Comparison of ENCODE assay signal across 8 cellular contexts in the genomic region with DNA sequence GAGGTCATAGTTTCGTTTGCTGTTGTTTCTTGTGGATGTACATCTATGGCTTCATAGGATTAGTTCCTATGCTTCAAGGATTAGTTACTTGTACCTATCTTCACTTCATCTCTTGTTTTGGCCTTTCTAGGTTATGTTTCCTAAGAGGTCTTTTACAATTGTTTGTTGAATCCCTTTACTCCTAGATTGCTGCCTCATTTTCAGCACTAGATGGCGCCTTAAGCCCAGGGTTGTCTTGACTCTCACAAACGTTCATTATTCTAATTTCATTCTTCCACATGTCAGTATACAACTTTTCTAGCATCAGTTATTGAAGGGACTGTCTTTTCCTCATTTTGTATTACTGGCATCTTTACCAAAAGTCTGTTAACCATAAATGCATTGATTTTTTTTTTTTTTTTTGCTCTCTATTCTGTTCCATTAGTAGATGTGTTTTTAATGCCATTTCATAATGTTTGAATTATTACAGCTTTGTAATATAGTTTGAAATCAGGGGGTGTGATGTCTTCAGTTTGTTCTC. TPM values are rescaled to one million over a fixed set of nuclear protein-coding genes. Genes with fewer than 3 reads are reported as not detected.
DNase-seq lines count a peak whose midpoint lies in the region; ATAC-seq and TF ChIP-seq lines count a peak whose summit lies in the region.

No MANE protein-coding gene starts in this region.

- DNase-seq in DMS 273 (lab: John Stamatoyannopoulos, UW; ENCODE audit: unreplicated experiment) (peak; percentile 76), IMR-90 (peak; percentile 66), OCI-M1 (lab: John Stamatoyannopoulos, UW) (peak; percentile 75), iPS DF 4.7 (ENCODE audit: extremely low read depth, low spot score) (peak; percentile 28)
- DNase-seq in activated T-helper 1 cell treated with anti-CD3 and anti-CD28 coated beads, Interleukin-2, amount 50 U/mL, for 16 hours (ENCODE audit: low read depth in 1 of 2, low spot score in 1 of 2): peak; percentile 6 to 11
- peak; percentile 5 to 37 for DNase-seq in stimulated activated CD4-positive, alpha-beta T cell treated with anti-CD3 and anti-CD28 coated beads, Interleukin-4, amount 100 ng/mL, for 48 hours (ENCODE audit: low read depth in 2 of 2)

- no peaks in the 10 kb centered on the region for H4K20me1 ChIP-seq in IMR-90 (ENCODE audit: insufficient read depth, low read length)

- intact Hi-C loops in IMR-90 (cut with micrococcal nuclease): loop anchor here (1.0 to 5.0 kb wide), 2 partner anchors 201 to 431 kb away; a partner anchor contains a TSS

- H3K9me1 ChIP-seq in IMR-90 (ENCODE audit: insufficient read depth, low read length): no peaks in the 10 kb centered on the region

- H2BK15ac ChIP-seq in IMR-90 (ENCODE audit: low read depth, low read length): no peak overlapping the region

- H2AK9ac ChIP-seq in IMR-90 (replicated peaks; ENCODE audit: low read depth, low read length, poor library complexity): no peak overlapping the region

- H3K27me3 ChIP-seq in IMR-90 (ENCODE audit: control insufficient read depth, insufficient read depth, low read length) (no peaks in the 10 kb centered on the region), gastroesophageal sphincter (no peaks in the 10 kb centered on the region)

- H3K36me3 ChIP-seq in IMR-90 (ENCODE audit: control insufficient read depth, insufficient read depth, low read length): no peaks in the 10 kb centered on the region
- H3K36me3 ChIP-seq in gastroesophageal sphincter: no peaks in the 10 kb centered on the region

- H3K18ac ChIP-seq in IMR-90 (ENCODE audit: low read depth, low read length): no peak overlapping the region

- H2AFZ ChIP-seq in IMR-90 (replicated peaks; ENCODE audit: low read length, poor library complexity): no peak overlapping the region

- no peaks in the 10 kb centered on the region for H3K79me1 ChIP-seq in IMR-90 (ENCODE audit: low read depth in 1 of 2, low read length in 2 of 2)

- no peak overlapping the region for H3K14ac ChIP-seq in IMR-90 (replicated peaks; ENCODE audit: low read depth, low read length)

- dilution Hi-C loops in IMR-90 (cut with HindIII; ENCODE audit: low sequenced_read_pairs, unreplicated experiment): no loop called here

- H4K5ac ChIP-seq in IMR-90 (ENCODE audit: low read depth, low read length): no peak overlapping the region

- H2BK20ac ChIP-seq in IMR-90 (ENCODE audit: low read depth, low read length): no peak overlapping the region

- H2BK120ac ChIP-seq in IMR-90 (ENCODE audit: low read depth, low read length): no peak overlapping the region

- H3K4me1 ChIP-seq in IMR-90 (ENCODE audit: control insufficient read depth, insufficient read depth, low read length) (no peaks in the 10 kb centered on the region), gastroesophageal sphincter (no peaks in the 10 kb centered on the region)

- CTCF ChIA-PET in IMR-90 (lab: Yijun Ruan, JAX): interaction anchor here (0.6 to 1.4 kb wide), 8 partner anchors 10 to 451 kb away, joined by 3 to 9 read pairs (median 4); no protein-coding TSS in a partner anchor

- peak; percentile 97 for TF ChIP-seq RAD21 in IMR-90 (IDR thresholded peaks at IDR 0.05; ENCODE audit: low read length)

- no peak overlapping the region for H3K27ac ChIP-seq in IMR-90 (ENCODE audit: insufficient read depth, low read length)
- H3K27ac ChIP-seq in gastroesophageal sphincter: no peak overlapping the region

- peaks cover 4% of the 10 kb centered on the region for H3K9me3 ChIP-seq in IMR-90 (ENCODE audit: control insufficient read depth, insufficient read depth, low read length)
- no peaks in the 10 kb centered on the region for H3K9me3 ChIP-seq in gastroesophageal sphincter

- TF ChIP-seq POLR2A in IMR-90 (IDR thresholded peaks at IDR 0.05; ENCODE audit: low read depth, low read length) (peak; percentile 56; the same call in 1 of the 2 replicates), gastroesophageal sphincter (IDR thresholded peaks at IDR 0.05) (no peak)

- no peak overlapping the region for H3K4me3 ChIP-seq in IMR-90 (ENCODE audit: insufficient read depth, low read depth, low read length)
- no peak overlapping the region for H3K4me3 ChIP-seq in gastroesophageal sphincter

- H4K8ac ChIP-seq in IMR-90 (ENCODE audit: low read depth in 2 of 2, low read length in 2 of 2): no peak overlapping the region

- no peak overlapping the region; the same call in 1 of the 2 replicates for H3K9ac ChIP-seq in IMR-90 (ENCODE audit: low read depth, low read length)

- H3K23ac ChIP-seq in IMR-90 (ENCODE audit: low read depth, low read length): no peak overlapping the region

- in situ Hi-C loops in IMR-90 (cut with MboI; ENCODE audit: low sequenced_read_pairs): loop anchor here (5.0 to 25.0 kb wide), 2 partner anchors 206 to 426 kb away; a partner anchor contains a TSS

- H2AK5ac ChIP-seq in IMR-90 (ENCODE audit: low read depth, low read length): no peak overlapping the region

- H3K4me2 ChIP-seq in IMR-90 (ENCODE audit: low read depth, low read length): no peak overlapping the region

- H3K4ac ChIP-seq in IMR-90 (ENCODE audit: low read depth, low read length): no peak overlapping the region

- H4K91ac ChIP-seq in IMR-90 (ENCODE audit: insufficient read depth, low read depth, low read length): no peak overlapping the region

- WGBS in IMR-90 (ENCODE audit: extremely low coverage in 2 of 2, insufficient read length in 1 of 2), 2 experiments: 0% methylated on average over 1 of the region's 3 CpGs; no CpG with 5 or more reads in 1 of the 2 experiments
- WGBS in gastroesophageal sphincter (ENCODE audit: low coverage in 1 of 2), 2 donors: 17 to 18% methylated on average over 3 of the region's 3 CpGs

- BruUV-seq in IMR-90 (replicated peaks; lab: Mats Ljungman, UMichigan): no TSS peak

- TF ChIP-seq CTCF in IMR-90 (conservative IDR thresholded peaks at IDR 0.05; ENCODE audit: low read depth, low read length): peak; percentile 87
- TF ChIP-seq CTCF in gastroesophageal sphincter (IDR thresholded peaks at IDR 0.05): peak in 2 of 4 experiments; percentile 24 to 37

- no peak overlapping the region for H2BK5ac ChIP-seq in IMR-90 (ENCODE audit: low read depth, low read length, poor library complexity, severe bottlenecking)

- POLR2A ChIA-PET in IMR-90 (lab: Charles Lee; ENCODE audit: unreplicated experiment): no interaction called here

- TF ChIP-seq EP300 in gastroesophageal sphincter (IDR thresholded peaks at IDR 0.05): no peak

- ATAC-seq in IMR-90 (ENCODE audit: low read depth): peak; percentile 63; the same call in 1 of the 2 replicates
- ATAC-seq in HG02938 (IDR thresholded peaks at IDR 0.05; ENCODE audit: unreplicated experiment): no peak
- ATAC-seq in gastroesophageal sphincter: no peak

- H3K56ac ChIP-seq in IMR-90 (ENCODE audit: extremely low read depth, insufficient read depth, low read length): no peak overlapping the region

TF ChIP-seq in IMR-90, 13 proteins besides CTCF, POLR2A, EP300 and RAD21:
- TF ChIP-seq CHD1 (IDR thresholded peaks at IDR 0.05; ENCODE audit: low read depth, low read length): no peak
- peak; percentile 95 for TF ChIP-seq SMC3 (IDR thresholded peaks at IDR 0.05; ENCODE audit: low read depth, low read length)
- no peak for TF ChIP-seq MXI1 (IDR thresholded peaks at IDR 0.05; ENCODE audit: borderline replicate concordance, low read depth, low read length)

RNA-seq across cellular contexts. Expression of a gene that starts 45.0 kb away (rescaled TPM):
- total RNA-seq in IMR-90 (2012; rRNA removed) (not detected in 2 replicates), gastroesophageal sphincter (not detected)
- polyA plus RNA-seq in IMR-90 (2012; rRNA removed): not detected in 2 replicates
- not detected in 2 replicates for polyA plus RNA-seq in IMR-90 (2012; cell fraction: cytosol; rRNA removed)
- polyA plus RNA-seq in IMR-90 (2012; cell fraction: nucleus; rRNA removed; ENCODE audit: low replicate concordance): not detected in 2 replicates

Comparison
In these comparisons a context has a peak if more than half of its experiments do, and no peak if none do; other contexts are left out.
1. DNase-seq: peak in every context shown above with its lines; median percentile 76 in DMS 273; 75 in OCI-M1; 66 in IMR-90; 28 in iPS DF 4.7; 21 in stimulated activated CD4-positive, alpha-beta T cell treated with anti-CD3 and anti-CD28 coated beads, Interleukin-4, amount 100 ng/mL, for 48 hours; 8 in activated T-helper 1 cell treated with anti-CD3 and anti-CD28 coated beads, Interleukin-2, amount 50 U/mL, for 16 hours.